In genomic region chr4:37489697-37490096, GRCh38 we compare ENCODE assay signal across 30 cellular contexts.
"Had no signal": no experiment of that assay in that cellular context is flagged by ENCODE, and none has a peak within 500 bp of the region (broad histone marks: within the 10 kb centered on the region; RNA-seq: fewer than 3 reads in every experiment).

No MANE protein-coding gene starts in this region.

- H3K4me3 Mint-ChIP-seq: activated CD4-positive, alpha-beta memory T cell treated with anti-CD3 and anti-CD28 coated beads, Interleukin-2, amount 10 ng/mL, durations not matched to agents 7 days and 5 days; activated naive CD4-positive, alpha-beta T cell treated with anti-CD3 and anti-CD28 coated beads for 36 hours; activated naive CD8-positive, alpha-beta T cell; activated T-helper 17 cell treated with anti-CD3 and anti-CD28 coated beads, Interleukin-2, amount 50 U/mL, for 72 hours; T-cell had no signal

- DNase-seq: activated CD4-positive, alpha-beta memory T cell treated with anti-CD3 and anti-CD28 coated beads, Interleukin-2, amount 10 ng/mL, durations not matched to agents 7 days and 5 days; activated CD4-positive, alpha-beta T cell treated with anti-CD3 and anti-CD28 coated beads, Interleukin-2, amount 50 U/mL, for 1 hour; activated CD4-positive, CD25-positive, alpha-beta regulatory T cell; activated gamma-delta T cell; activated naive CD4-positive, alpha-beta T cell treated with anti-CD3 and anti-CD28 coated beads for 36 hours; activated T-cell treated with anti-CD3 and anti-CD28 coated beads for 4 hours; activated T-cell treated with anti-CD3 and anti-CD28 coated beads, Interleukin-2, amount 50 U/mL, for 48 hours; amygdala; brain microvascular endothelial cell; KBM-7; NCI-H1048; NCI-H1417 treated with DMSO at 0.1 percent for 48 hours; NCI-H1694 treated with DMSO at 0.1 percent for 48 hours; NCI-H2029 treated with DMSO at 0.1 percent for 48 hours; NCI-H510A treated with DMSO at 0.1 percent for 48 hours; NCI-H69; NK-92 treated with Interleukin-12 subunit alpha and Interleukin-12 subunit beta, amount 100 ng/mL, for 24 hours; OCI-M1; RPMI8226; T-cell; T-helper 2 cell; T1000 had no signal

- H3K27me3 ChIP-seq: brain microvascular endothelial cell, cardiac muscle cell had no signal

- H3K36me3 Mint-ChIP-seq: activated naive CD8-positive, alpha-beta T cell; T-cell had no signal

- ATAC-seq: activated T-helper 17 cell treated with anti-CD3 and anti-CD28 coated beads, Interleukin-2, amount 50 U/mL, for 72 hours; Panc1; Right ventricle myocardium inferior; T-cell had no signal

- H3K27ac Mint-ChIP-seq: activated CD4-positive, alpha-beta memory T cell treated with anti-CD3 and anti-CD28 coated beads, Interleukin-2, amount 10 ng/mL, durations not matched to agents 7 days and 5 days; activated naive CD4-positive, alpha-beta T cell treated with anti-CD3 and anti-CD28 coated beads for 36 hours; activated naive CD8-positive, alpha-beta T cell; activated T-helper 17 cell treated with anti-CD3 and anti-CD28 coated beads, Interleukin-2, amount 50 U/mL, for 72 hours; T-cell had no signal

- H3K9me3 Mint-ChIP-seq: activated CD4-positive, alpha-beta memory T cell treated with anti-CD3 and anti-CD28 coated beads, Interleukin-2, amount 10 ng/mL, durations not matched to agents 7 days and 5 days; activated naive CD4-positive, alpha-beta T cell treated with anti-CD3 and anti-CD28 coated beads for 36 hours; activated T-helper 17 cell treated with anti-CD3 and anti-CD28 coated beads, Interleukin-2, amount 50 U/mL, for 72 hours; T-cell had no signal

- H3K36me3 ChIP-seq: brain microvascular endothelial cell, cardiac muscle cell had no signal

- FAIRE-seq: astrocyte, TTC549 had no signal

- H3K4me3 ChIP-seq: cardiac muscle cell, SK-N-MC had no signal

- H3K27ac ChIP-seq: brain microvascular endothelial cell, cardiac muscle cell, SK-N-MC had no signal

- H3K4me1 Mint-ChIP-seq: activated CD4-positive, alpha-beta memory T cell treated with anti-CD3 and anti-CD28 coated beads, Interleukin-2, amount 10 ng/mL, durations not matched to agents 7 days and 5 days; activated T-helper 17 cell treated with anti-CD3 and anti-CD28 coated beads, Interleukin-2, amount 50 U/mL, for 72 hours; T-cell had no signal
